In genomic region chr11:85829172-85829571, GRCh38 we compare ENCODE assay signal across 24 cellular contexts. TPM values are rescaled to one million over a fixed set of nuclear protein-coding genes. Genes with fewer than 3 reads are reported as not detected.
DNase-seq lines count a peak whose midpoint lies in the region; ATAC-seq and TF ChIP-seq lines count a peak whose summit lies in the region.
"Had no signal": no experiment of that assay in that cellular context is flagged by ENCODE, and none has a peak within 500 bp of the region (broad histone marks: within the 10 kb centered on the region; RNA-seq: fewer than 3 reads in every experiment).

No MANE protein-coding gene starts in this region.

- no peaks in the 10 kb centered on the region for H3K27me3 Mint-ChIP-seq in activated CD4-positive, alpha-beta T cell treated with anti-CD3 and anti-CD28 coated beads, Interleukin-2, amount 10 ng/mL, durations not matched to agents 24 days and 14 days
- H3K27me3 Mint-ChIP-seq in HFFc6 (ENCODE audit: insufficient read depth) (peaks cover 3% of the 10 kb centered on the region), WTC11 (ENCODE audit: low read depth) (peaks cover 4% of the 10 kb centered on the region)

- H3K9me3 Mint-ChIP-seq in activated CD4-positive, alpha-beta T cell treated with anti-CD3 and anti-CD28 coated beads, Interleukin-2, amount 10 ng/mL, durations not matched to agents 24 days and 14 days = peaks cover 5% of the 10 kb centered on the region
- H3K9me3 Mint-ChIP-seq in HFFc6 (no peaks in the 10 kb centered on the region), WTC11 (peaks cover 12% of the 10 kb centered on the region; the same call in 1 of the 2 replicates)
- H3K9me3 Mint-ChIP-seq: CD14-positive monocyte had no signal

- H3K4me3 ChIP-seq in vagina = no peak overlapping the region
- H3K4me3 ChIP-seq in heart left ventricle = no peak overlapping the region
- H3K4me3 ChIP-seq: SJSA1 had no signal

- peaks cover 38% of the 10 kb centered on the region for H3K4me1 ChIP-seq in vagina
- peaks cover 0 to 14% (median 0%) of the 10 kb centered on the region in 12 donors for H3K4me1 ChIP-seq in heart left ventricle

- no peak for TF ChIP-seq POLR2A in vagina (IDR thresholded peaks at IDR 0.05)
- no peak for TF ChIP-seq POLR2A in heart left ventricle (IDR thresholded peaks at IDR 0.05)

- intact Hi-C loops in activated CD4-positive, alpha-beta T cell treated with anti-CD3 and anti-CD28 coated beads, Interleukin-2, amount 10 ng/mL, durations not matched to agents 24 days and 14 days (cut with micrococcal nuclease) = loop anchor here (5.0 kb wide), 1 partner anchor 458 kb away; no protein-coding TSS in a partner anchor
- intact Hi-C loops in vagina (cut with DNase I) (no loop called here), heart left ventricle (cut with DNase I) (loop anchor here in 9 of 10 donors (5.0 to 10.0 kb wide), 5 partner anchors 132 to 234 kb away; no protein-coding TSS in a partner anchor)

- peak; percentile 34 for DNase-seq in activated CD4-positive, alpha-beta T cell treated with anti-CD3 and anti-CD28 coated beads, Interleukin-2, amount 10 ng/mL, durations not matched to agents 24 days and 14 days
- no peak for DNase-seq in activated CD4-positive, alpha-beta T cell treated with anti-CD3 and anti-CD28 coated beads, Interleukin-2, amount 50 U/mL, for 1 hour
- DNase-seq in HFFc6 (no peak), WTC11 (ENCODE audit: low spot score) (no peak), vagina (ENCODE audit: extremely low spot score in 2 of 2) (no peak), heart left ventricle (no peak), activated T-cell treated with anti-CD3 and anti-CD28 coated beads for 4 hours (no peak)
- no peak for DNase-seq in stimulated activated CD8-positive, alpha-beta memory T cell treated with anti-CD3 and anti-CD28 coated beads, Interleukin-4, amount 100 ng/mL, for 48 hours
- DNase-seq: DMS 273 treated with DMSO at 0.1 percent for 48 hours; DMS79 treated with DMSO at 0.1 percent for 48 hours; H7; IMR-90; MV-4-11; NCI-H1694; NCI-H2081; NCI-H2171; NCI-H345; NCI-H524; NCI-H774; NK-92 treated with Interleukin-12 subunit alpha and Interleukin-12 subunit beta, amount 100 ng/mL, for 24 hours had no signal

- H3K36me3 Mint-ChIP-seq in activated CD4-positive, alpha-beta T cell treated with anti-CD3 and anti-CD28 coated beads, Interleukin-2, amount 10 ng/mL, durations not matched to agents 24 days and 14 days (ENCODE audit: low read depth) = peaks cover 2% of the 10 kb centered on the region
- H3K36me3 Mint-ChIP-seq in HFFc6 (ENCODE audit: low read depth) = 0 out of 2 replicates have a peak, but pooled peaks cover 6% of the 10 kb centered on the region
- no peaks in the 10 kb centered on the region for H3K36me3 Mint-ChIP-seq in WTC11
- H3K36me3 Mint-ChIP-seq: CD14-positive monocyte had no signal

- POLR2A ChIA-PET in WTC11 (lab: Charles Lee) = no interaction called here

- H3K27ac Mint-ChIP-seq in activated CD4-positive, alpha-beta T cell treated with anti-CD3 and anti-CD28 coated beads, Interleukin-2, amount 10 ng/mL, durations not matched to agents 24 days and 14 days = peak overlapping the region; percentile 35
- H3K27ac Mint-ChIP-seq in HFFc6 (peak overlapping the region; percentile 9; the same call in 1 of the 2 replicates), WTC11 (no peak overlapping the region)
- H3K27ac Mint-ChIP-seq: CD14-positive monocyte had no signal

- CTCF ChIA-PET in WTC11 (lab: Charles Lee) = no interaction called here

- peak overlapping the region; percentile 7 for H3K27ac ChIP-seq in vagina
- H3K27ac ChIP-seq in heart left ventricle = no peak overlapping the region
- H3K27ac ChIP-seq: SJSA1 had no signal

- H3K36me3 ChIP-seq in vagina (no peaks in the 10 kb centered on the region), heart left ventricle (no peaks in the 10 kb centered on the region)
- H3K36me3 ChIP-seq: SJSA1 had no signal

- peaks cover 39% of the 10 kb centered on the region for H3K4me1 Mint-ChIP-seq in activated CD4-positive, alpha-beta T cell treated with anti-CD3 and anti-CD28 coated beads, Interleukin-2, amount 10 ng/mL, durations not matched to agents 24 days and 14 days
- H3K4me1 Mint-ChIP-seq in HFFc6 (ENCODE audit: low read depth) (peaks cover 55% of the 10 kb centered on the region), WTC11 (peaks cover 10% of the 10 kb centered on the region)

- ATAC-seq in WTC11 (no peak), heart left ventricle (no peak)
- ATAC-seq: Right ventricle myocardium inferior had no signal

- no peak for TF ChIP-seq CTCF in HFFc6 (IDR thresholded peaks at IDR 0.05)
- no peak for TF ChIP-seq CTCF in WTC11 (IDR thresholded peaks at IDR 0.05)
- TF ChIP-seq CTCF in vagina (IDR thresholded peaks at IDR 0.05) = no peak
- TF ChIP-seq CTCF in heart left ventricle (IDR thresholded peaks at IDR 0.05) = no peak

- H3K27me3 ChIP-seq in vagina (no peaks in the 10 kb centered on the region), heart left ventricle (no peaks in the 10 kb centered on the region)
- H3K27me3 ChIP-seq: SJSA1 had no signal

- H3K4me3 Mint-ChIP-seq in activated CD4-positive, alpha-beta T cell treated with anti-CD3 and anti-CD28 coated beads, Interleukin-2, amount 10 ng/mL, durations not matched to agents 24 days and 14 days = no peak overlapping the region
- H3K4me3 Mint-ChIP-seq in HFFc6 = no peak overlapping the region
- no peak overlapping the region for H3K4me3 Mint-ChIP-seq in WTC11
- H3K4me3 Mint-ChIP-seq: CD14-positive monocyte had no signal

- 88 to 100% (median 98%) methylated on average over 2 of the region's 2 CpGs for WGBS in heart left ventricle, 4 donors

- H3K9me3 ChIP-seq in vagina = no peaks in the 10 kb centered on the region
- no peaks in the 10 kb centered on the region for H3K9me3 ChIP-seq in heart left ventricle
- H3K9me3 ChIP-seq: SJSA1 had no signal

TF ChIP-seq in WTC11, 78 proteins besides CTCF, POLR2A, EP300 and RAD21:
- 0 out of 2 replicates have a peak, but pooled peaks have one; percentile 30 for TF ChIP-seq GTF2I (CRISPR knock-in tag; conservative IDR thresholded peaks at IDR 0.05)
- no peak for TF ChIP-seq ZSCAN18 (CRISPR knock-in tag; IDR thresholded peaks at IDR 0.05)
TF ChIP-seq in WTC11: peak in this region for 1.

RNA-seq across cellular contexts. Expression of gene SYTL2, which starts 18.2 kb away (rescaled TPM):
- 13.9 and 14.3 TPM in 2 replicates for total RNA-seq in activated CD4-positive, alpha-beta T cell treated with anti-CD3 and anti-CD28 coated beads, Interleukin-2, amount 10 ng/mL, durations not matched to agents 24 days and 14 days
- 10 to 100 TPM; 23.2 to 39.5 (median 27.4) TPM for total RNA-seq in HFFc6 (2021; fragmentation: NEBNext Ultra II Directional; extraction: Animal tissue kit (Norgen Biotek cat#: 25700))
- total RNA-seq in WTC11 (2021) (4.3 to 7.1 TPM (median 6.5 TPM) in 3 replicates), vagina (17.4 TPM), heart left ventricle (1 to 10 TPM; 2.2 to 9.5 (median 6.3) TPM)
- 1 to 10 TPM; 2.2 to 3.0 TPM for polyA plus RNA-seq in heart left ventricle

RNA-seq across cellular contexts. Expression of gene CCDC83, which starts 26.0 kb away (rescaled TPM):
- total RNA-seq in activated CD4-positive, alpha-beta T cell treated with anti-CD3 and anti-CD28 coated beads, Interleukin-2, amount 10 ng/mL, durations not matched to agents 24 days and 14 days = not detected in 2 replicates
- total RNA-seq in HFFc6 (2021; fragmentation: NEBNext Ultra II Directional; extraction: Animal tissue kit (Norgen Biotek cat#: 25700)) = not detected
- not detected in 3 replicates for total RNA-seq in WTC11 (2021)
- total RNA-seq in vagina = not detected
- not detected for total RNA-seq in heart left ventricle
- polyA plus RNA-seq in heart left ventricle = not detected
- total RNA-seq: A172, H7, IMR-90, Right ventricle myocardium inferior, SJSA1 had no signal
- polyA plus RNA-seq: CD14-positive monocyte, IMR-90 had no signal
